Comparison of ENCODE assay signal across 2 cellular contexts in genomic region chr11:119085523-119085878, GRCh38.
TF ChIP-seq lines count a peak whose summit lies in the region.

No MANE protein-coding gene starts in this region.

TF ChIP-seq in GM23338, 12 proteins besides CTCF, POLR2A, EP300 and RAD21:
- TF ChIP-seq ZNF114 (CRISPR knock-in tag; IDR thresholded peaks at IDR 0.05) (no peak), ETS1 (IDR thresholded peaks at IDR 0.05) (no peak), REST (IDR thresholded peaks at IDR 0.05; ENCODE audit: unreplicated experiment) (no peak), EZH2phosphoT487 (IDR thresholded peaks at IDR 0.05; ENCODE audit: unreplicated experiment) (no peak), EZH2 (IDR thresholded peaks at IDR 0.05; ENCODE audit: low read depth, unreplicated experiment) (no peak), CREB1 (CRISPR knock-in tag; IDR thresholded peaks at IDR 0.05; ENCODE audit: low read depth) (no peak)

TF ChIP-seq in H1, 55 proteins besides CTCF, POLR2A, EP300 and RAD21:
- TF ChIP-seq E2F6 (IDR thresholded peaks at IDR 0.05) = no peak
- no peak for TF ChIP-seq SIN3A (conservative IDR thresholded peaks at IDR 0.05 in 1 of 2, IDR thresholded peaks at IDR 0.05 in 1 of 2; ENCODE audit: low read depth in 1 of 2, low read length in 2 of 2)
- peak; percentile 15 for TF ChIP-seq ASH2L (IDR thresholded peaks at IDR 0.05; ENCODE audit: low read length)
- no peak for TF ChIP-seq CBX8 (IDR thresholded peaks at IDR 0.05; ENCODE audit: borderline replicate concordance, low read depth, low read length)
TF ChIP-seq in H1: peak in this region for 1.
